In genomic region chr19:56672610-56673009, GRCh38 we compare ENCODE assay signal across 14 cellular contexts. TPM values are rescaled to one million over a fixed set of nuclear protein-coding genes. Genes with fewer than 3 reads are reported as not detected.
DNase-seq lines count a peak whose midpoint lies in the region; ATAC-seq, FAIRE-seq and TF ChIP-seq lines count a peak whose summit lies in the region.
"Not testable (repeated sequence)": the region's sequence is repeated elsewhere in the genome, so short reads cannot be mapped to it uniquely, and the experiment has no call there.
"Had no signal": no experiment of that assay in that cellular context is flagged by ENCODE, and none has a peak within 500 bp of the region (broad histone marks: within the 10 kb centered on the region; RNA-seq: fewer than 3 reads in every experiment).

No MANE protein-coding gene starts in this region.

- not testable (repeated sequence) for H3K9ac ChIP-seq in H1 (replicated peaks in 1 of 4; ENCODE audit: extremely low read depth in 1 of 4, low read depth in 3 of 4, low read length in 3 of 4)

- H3K56ac ChIP-seq in H1 (replicated peaks; ENCODE audit: insufficient read length, low read depth, low read length) = not testable (repeated sequence)

- not testable (repeated sequence) for H2BK12ac ChIP-seq in H1 (ENCODE audit: low read depth, low read length)

- not testable (repeated sequence) for H3K36me3 ChIP-seq in H1 (ENCODE audit: control insufficient read depth in 2 of 4, insufficient read depth in 4 of 4, low read length in 3 of 4); right atrium auricular region

- H2AFZ ChIP-seq in H1 (ENCODE audit: low read length) = not testable (repeated sequence)

- not testable (repeated sequence) for H2BK15ac ChIP-seq in H1 (ENCODE audit: low read length)

- H3K9me3 Mint-ChIP-seq in CD4-positive, alpha-beta T cell; activated naive CD4-positive, alpha-beta T cell treated with anti-CD3 and anti-CD28 coated beads, Interleukin-2, amount 50 U/mL, for 24 hours; stimulated activated memory B cell treated with anti-CD40 and anti-IgM and Interleukin-4, amounts not matched to agents 10 μg/mL and 1 μg/mL and 100 μg/mL, for 72 hours: not testable (repeated sequence)
- peaks cover 0 to 62% (median 28%) of the 10 kb centered on the region in 9 donors for H3K9me3 Mint-ChIP-seq in naive thymus-derived CD8-positive, alpha-beta T cell

- H3K4me3 ChIP-seq in H1 (ENCODE audit: extremely low read depth in 1 of 4, insufficient read depth in 2 of 4, low read depth in 3 of 4, low read length in 4 of 4); right atrium auricular region: not testable (repeated sequence)

- intact Hi-C loops in CD4-positive, alpha-beta T cell (cut with DNase I, micrococcal nuclease) = loop anchor here (5.0 to 10.0 kb wide), 3 partner anchors 280 to 1702 kb away; partner anchors contain the start of genes ZNF582 (in 2 of the 2) and ZSCAN5A (in 1 of the 2)
- intact Hi-C loops in left cardiac atrium (cut with DNase I) = not testable (repeated sequence)

- not testable (repeated sequence) for H4K8ac ChIP-seq in H1 (ENCODE audit: extremely low read depth, insufficient read depth, low read length)

- H3K36me3 Mint-ChIP-seq in CD4-positive, alpha-beta T cell (ENCODE audit: low read depth) = peaks cover 13% of the 10 kb centered on the region
- H3K36me3 Mint-ChIP-seq in activated naive CD4-positive, alpha-beta T cell treated with anti-CD3 and anti-CD28 coated beads, Interleukin-2, amount 50 U/mL, for 24 hours; stimulated activated memory B cell treated with anti-CD40 and anti-IgM and Interleukin-4, amounts not matched to agents 10 μg/mL and 1 μg/mL and 100 μg/mL, for 72 hours: not testable (repeated sequence)
- peaks cover 6 to 31% (median 12%) of the 10 kb centered on the region in 3 donors for H3K36me3 Mint-ChIP-seq in naive thymus-derived CD8-positive, alpha-beta T cell

- TF ChIP-seq POLR2A in H1 (IDR thresholded peaks at IDR 0.05; ENCODE audit: control extremely low read depth in 1 of 2, low read depth in 2 of 2, low read length in 2 of 2) = not testable (repeated sequence)

- H2AK5ac ChIP-seq in H1 (ENCODE audit: low read depth, low read length) = not testable (repeated sequence)

- not testable (repeated sequence) for H4K5ac ChIP-seq in H1 (ENCODE audit: insufficient read length, low read depth, low read length)

- H3K4me2 ChIP-seq in H1 (ENCODE audit: insufficient read depth in 1 of 2, low read depth in 2 of 2, low read length in 2 of 2) = not testable (repeated sequence)

- DNase-seq in CD4-positive, alpha-beta T cell; H1 (ENCODE audit: low read depth in 1 of 2, low spot score in 2 of 2); frontal cortex (ENCODE audit: low spot score in 2 of 2); naive thymus-derived CD8-positive, alpha-beta T cell: not testable (repeated sequence)
- peak; percentile 54 for DNase-seq in left cardiac atrium
- peak; percentile 70 for DNase-seq in right atrium auricular region (ENCODE audit: low spot score)

- not testable (repeated sequence) for ATAC-seq in CD4-positive, alpha-beta T cell (ENCODE audit: poor library complexity); left cardiac atrium; naive thymus-derived CD8-positive, alpha-beta T cell; stimulated activated memory B cell treated with anti-CD40 and anti-IgM and Interleukin-4, amounts not matched to agents 10 μg/mL and 1 μg/mL and 100 μg/mL, for 72 hours

- FAIRE-seq in H1 (lab: Jason Lieb, UNC) (peak; percentile 19), frontal cortex (lab: Jason Lieb, UNC) (peak; percentile 95)

- not testable (repeated sequence) for TF ChIP-seq EP300 in H1 (IDR thresholded peaks at IDR 0.05; ENCODE audit: borderline replicate concordance in 1 of 2, low read depth in 2 of 2, low read length in 2 of 2)

- H3K79me2 ChIP-seq in H1 (ENCODE audit: control insufficient read depth in 1 of 2, insufficient read depth in 2 of 2, low read length in 2 of 2) = not testable (repeated sequence)

- 100% methylated on average over 1 of the region's 2 CpGs; no CpG with 5 or more reads in 1 of the 2 experiments for WGBS in H1 (ENCODE audit: extremely low coverage in 1 of 2, insufficient coverage in 1 of 2, insufficient read length in 1 of 2, insufficient replicate concordance in 2 of 2, low coverage in 1 of 2, low lambda C conversion rate in 2 of 2, missing lambda C conversion rate in 1 of 2), 2 experiments

- not testable (repeated sequence) for TF ChIP-seq RAD21 in H1 (IDR thresholded peaks at IDR 0.05 in 1 of 2, conservative IDR thresholded peaks at IDR 0.05 in 1 of 2; ENCODE audit: low read depth in 2 of 2, low read length in 2 of 2)

- H4K20me1 ChIP-seq in H1 (replicated peaks in 1 of 2; ENCODE audit: control insufficient read depth in 1 of 2, insufficient read depth in 2 of 2, low read length in 2 of 2) = not testable (repeated sequence)

- POLR2A ChIA-PET in CD4-positive, alpha-beta T cell (lab: Charles Lee); H1 (lab: Charles Lee; ENCODE audit: partially characterized antibody): not testable (repeated sequence)
- POLR2A ChIA-PET in naive thymus-derived CD8-positive, alpha-beta T cell (lab: Charles Lee) = interaction anchor here (0.9 to 1.2 kb wide), 4 partner anchors 269 to 942 kb away, joined by 3 read pairs; partner anchors contain the start of genes ZNF134, ZNF582 and ZNF583

- H3K27me3 Mint-ChIP-seq in CD4-positive, alpha-beta T cell; activated naive CD4-positive, alpha-beta T cell treated with anti-CD3 and anti-CD28 coated beads, Interleukin-2, amount 50 U/mL, for 24 hours; stimulated activated memory B cell treated with anti-CD40 and anti-IgM and Interleukin-4, amounts not matched to agents 10 μg/mL and 1 μg/mL and 100 μg/mL, for 72 hours: not testable (repeated sequence)
- peaks cover 0 to 15% (median 2%) of the 10 kb centered on the region in 5 donors for H3K27me3 Mint-ChIP-seq in naive thymus-derived CD8-positive, alpha-beta T cell

- not testable (repeated sequence) for H2BK20ac ChIP-seq in H1 (ENCODE audit: low read length)

- peak overlapping the region; percentile 4 for H3K4me3 Mint-ChIP-seq in CD4-positive, alpha-beta T cell
- H3K4me3 Mint-ChIP-seq in activated naive CD4-positive, alpha-beta T cell treated with anti-CD3 and anti-CD28 coated beads, Interleukin-2, amount 50 U/mL, for 24 hours = peak overlapping the region; percentile 19
- peak overlapping the region in 6 of 10 donors; percentile 24 to 50 (median 47) for H3K4me3 Mint-ChIP-seq in naive thymus-derived CD8-positive, alpha-beta T cell
- peak overlapping the region; percentile 29 for H3K4me3 Mint-ChIP-seq in stimulated activated memory B cell treated with anti-CD40 and anti-IgM and Interleukin-4, amounts not matched to agents 10 μg/mL and 1 μg/mL and 100 μg/mL, for 72 hours

- H2BK5ac ChIP-seq in H1 (ENCODE audit: low read depth, low read length) = not testable (repeated sequence)

- not testable (repeated sequence) for H3K18ac ChIP-seq in H1 (ENCODE audit: extremely low read depth, low read length)

- H3K23me2 ChIP-seq in H1 (ENCODE audit: low read depth, low read length) = not testable (repeated sequence)

- peaks cover 14% of the 10 kb centered on the region for H3K4me1 Mint-ChIP-seq in CD4-positive, alpha-beta T cell (ENCODE audit: low read depth)
- H3K4me1 Mint-ChIP-seq in activated naive CD4-positive, alpha-beta T cell treated with anti-CD3 and anti-CD28 coated beads, Interleukin-2, amount 50 U/mL, for 24 hours = not testable (repeated sequence)
- peaks cover 9 to 14% (median 12%) of the 10 kb centered on the region in 4 donors for H3K4me1 Mint-ChIP-seq in naive thymus-derived CD8-positive, alpha-beta T cell
- H3K4me1 Mint-ChIP-seq in stimulated activated memory B cell treated with anti-CD40 and anti-IgM and Interleukin-4, amounts not matched to agents 10 μg/mL and 1 μg/mL and 100 μg/mL, for 72 hours = peaks cover 19% of the 10 kb centered on the region

- H3K27me3 ChIP-seq in CD4-positive, alpha-beta T cell (ENCODE audit: control insufficient read depth, insufficient read depth, low read length); H1 (replicated peaks in 1 of 4; ENCODE audit: control insufficient read depth in 3 of 4, extremely low read depth in 1 of 4, insufficient read depth in 3 of 4, low read length in 3 of 4); right atrium auricular region: not testable (repeated sequence)

- H3K27ac Mint-ChIP-seq in CD4-positive, alpha-beta T cell; activated naive CD4-positive, alpha-beta T cell treated with anti-CD3 and anti-CD28 coated beads, Interleukin-2, amount 50 U/mL, for 24 hours; naive thymus-derived CD8-positive, alpha-beta T cell; stimulated activated memory B cell treated with anti-CD40 and anti-IgM and Interleukin-4, amounts not matched to agents 10 μg/mL and 1 μg/mL and 100 μg/mL, for 72 hours: not testable (repeated sequence)

- H3K79me1 ChIP-seq in H1 (ENCODE audit: low read depth, low read length) = not testable (repeated sequence)

- not testable (repeated sequence) for H3K4me1 ChIP-seq in H1 (replicated peaks in 1 of 4; ENCODE audit: control insufficient read depth in 3 of 4, insufficient read depth in 4 of 4, low read length in 3 of 4)
- H3K4me1 ChIP-seq in right atrium auricular region = peaks cover 0 to 13% of the 10 kb centered on the region in 2 donors

- H4K91ac ChIP-seq in H1 (replicated peaks; ENCODE audit: insufficient read length, low read length) = not testable (repeated sequence)

- not testable (repeated sequence) for H2BK120ac ChIP-seq in H1 (replicated peaks; ENCODE audit: low read depth, low read length)

- H3K23ac ChIP-seq in H1 (ENCODE audit: insufficient read length) = not testable (repeated sequence)

- not testable (repeated sequence) for H3K9me3 ChIP-seq in CD4-positive, alpha-beta T cell (ENCODE audit: control insufficient read depth, low read length); right atrium auricular region
- peaks cover 52 to 83% of the 10 kb centered on the region in 2 experiments for H3K9me3 ChIP-seq in H1 (ENCODE audit: insufficient read depth in 2 of 2, low read depth in 1 of 2, low read length in 1 of 2)

- CTCF ChIA-PET in CD4-positive, alpha-beta T cell (lab: Charles Lee); H1 (lab: Charles Lee; ENCODE audit: partially characterized antibody): not testable (repeated sequence)

- TF ChIP-seq CTCF in CD4-positive, alpha-beta T cell (IDR thresholded peaks at IDR 0.05); H1 (IDR thresholded peaks at IDR 0.05; ENCODE audit: control extremely low read depth in 1 of 3, insufficient read depth in 1 of 3, low read depth in 1 of 3, low read length in 3 of 3); right atrium auricular region (IDR thresholded peaks at IDR 0.05): not testable (repeated sequence)

- not testable (repeated sequence) for H3K14ac ChIP-seq in H1 (ENCODE audit: insufficient read length)

- H3K4ac ChIP-seq in H1 (replicated peaks; ENCODE audit: insufficient read length, low read depth, low read length) = not testable (repeated sequence)

- not testable (repeated sequence) for H3K27ac ChIP-seq in CD4-positive, alpha-beta T cell (ENCODE audit: low read depth, low read length); H1 (ENCODE audit: low read depth, low read length); right atrium auricular region

RNA-seq across cellular contexts. Expression of gene ZNF835, which starts 1.1 kb away (rescaled TPM):
- 1 to 10 TPM in 1 of 2 experiments, under 1 TPM in 1; 0.82 to 1.1 TPM for total RNA-seq in CD4-positive, alpha-beta T cell
- 1.8 and 2.2 TPM in 2 replicates for total RNA-seq in H1 (2021; fragmentation: NEBNext Ultra II Directional; extraction: Animal tissue kit (Norgen Biotek cat#: 25700))
- polyA plus RNA-seq in H1 (2011; rRNA removed) = 0.02 and 0.05 TPM in 2 replicates
- polyA plus RNA-seq in H1 (2011; cell fraction: cytosol; rRNA removed) = not detected
- polyA plus RNA-seq in H1 (2011; cell fraction: nucleus; rRNA removed) = not detected
- polyA plus RNA-seq in H1 (2012, experiment 1 of 2) = not detected in 4 replicates
- polyA plus RNA-seq in H1 (2012, experiment 2 of 2) = not detected
- 2.2 TPM for polyA plus RNA-seq in H1 (2013, experiment 1 of 2)
- polyA plus RNA-seq in H1 (2013, experiment 2 of 2) = 1.9 TPM
- not detected in 2 replicates for polyA minus RNA-seq in H1 (2011; rRNA and poly(A)+ RNA removed)
- polyA minus RNA-seq in H1 (2011; cell fraction: cytosol; rRNA and poly(A)+ RNA removed) = not detected
- polyA minus RNA-seq in H1 (2011; cell fraction: nucleus; rRNA and poly(A)+ RNA removed) = not detected
- total RNA-seq in frontal cortex (13.0 TPM), left cardiac atrium (1 to 10 TPM; 2.2 to 4.1 TPM), right atrium auricular region (10 to 100 TPM in 1 of 2 donors, 1 to 10 TPM in 1; 6.5 to 12.8 TPM)
- 1 to 10 TPM; 6.9 to 7.3 TPM for total RNA-seq in naive thymus-derived CD8-positive, alpha-beta T cell
- polyA plus RNA-seq in naive thymus-derived CD8-positive, alpha-beta T cell = 1 to 10 TPM in 2 of 3 donors, under 1 TPM in 1; 0.23 to 6.8 (median 2.3) TPM
- total RNA-seq: GM12878, GM23248 had no signal
- polyA plus RNA-seq: A549, BJ, GM12878 had no signal

RNA-seq across cellular contexts. Expression of gene SMIM17, which starts 29.7 kb away (rescaled TPM):
- total RNA-seq in CD4-positive, alpha-beta T cell = not detected
- not detected in 2 replicates for total RNA-seq in H1 (2021; fragmentation: NEBNext Ultra II Directional; extraction: Animal tissue kit (Norgen Biotek cat#: 25700))
- polyA plus RNA-seq in H1 (2011; rRNA removed) = 0.06 TPM in 1 of 2 replicates, not detected in the other
- 0.13 TPM for polyA plus RNA-seq in H1 (2011; cell fraction: cytosol; rRNA removed)
- not detected for polyA plus RNA-seq in H1 (2011; cell fraction: nucleus; rRNA removed)
- not detected in 4 replicates for polyA plus RNA-seq in H1 (2012, experiment 1 of 2)
- polyA plus RNA-seq in H1 (2012, experiment 2 of 2) = not detected
- 0.18 TPM for polyA plus RNA-seq in H1 (2013, experiment 1 of 2)
- 0.09 TPM for polyA plus RNA-seq in H1 (2013, experiment 2 of 2)
- not detected in 2 replicates for polyA minus RNA-seq in H1 (2011; rRNA and poly(A)+ RNA removed)
- not detected for polyA minus RNA-seq in H1 (2011; cell fraction: cytosol; rRNA and poly(A)+ RNA removed)
- not detected for polyA minus RNA-seq in H1 (2011; cell fraction: nucleus; rRNA and poly(A)+ RNA removed)
- total RNA-seq in frontal cortex = 26.5 TPM
- under 1 TPM in 1 of 2 donors, not detected in 1; 0.39 TPM for total RNA-seq in left cardiac atrium
- not detected for total RNA-seq in right atrium auricular region
- total RNA-seq in naive thymus-derived CD8-positive, alpha-beta T cell = not detected
- under 1 TPM in 1 of 3 donors, not detected in 2; 0.21 TPM for polyA plus RNA-seq in naive thymus-derived CD8-positive, alpha-beta T cell
- total RNA-seq: CD8-positive, alpha-beta memory T cell; H4 had no signal
- polyA plus RNA-seq: A549; BJ; CD8-positive, alpha-beta memory T cell; GM23248 had no signal

Comparison
In these comparisons a context has a peak if more than half of its experiments do, and no peak if none do; other contexts are left out.
1. RNA of gene SMIM17, which starts 29.7 kb away (total RNA-seq): 26.5 TPM in frontal cortex (single experiment); 0.39 TPM in left cardiac atrium, not detected in H1, not detected in CD4-positive, alpha-beta T cell, not detected in right atrium auricular region and not detected in naive thymus-derived CD8-positive, alpha-beta T cell; every median in the first group is over 10 times any median in the second.
2. Peak in every context shown above with its lines, with median percentiles within 50 percentile points of each other: H3K4me3 Mint-ChIP-seq.